ENCODE assay signal across 14 cellular contexts in genomic region chr6:138931660-138932059, GRCh38. TPM values are rescaled to one million over a fixed set of nuclear protein-coding genes. Genes with fewer than 3 reads are reported as not detected.
A peak's percentile ranks its signal among the peaks of the same experiment; 100 is the strongest.
DNase-seq lines count a peak whose midpoint lies in the region; ATAC-seq and TF ChIP-seq lines count a peak whose summit lies in the region.
"Had no signal": no experiment of that assay in that cellular context is flagged by ENCODE, and none has a peak within 500 bp of the region (broad histone marks: within the 10 kb centered on the region; RNA-seq: fewer than 3 reads in every experiment).

No MANE protein-coding gene starts in this region.

- H3K27me3 Mint-ChIP-seq in T-helper 17 cell (no peaks in the 10 kb centered on the region), mesothelial cell of epicardium (ENCODE audit: low read depth) (no peaks in the 10 kb centered on the region)
- H3K27me3 Mint-ChIP-seq: CD4-positive, CD25-positive, alpha-beta regulatory T cell had no signal

- CTCF ChIA-PET in GM10248 (lab: Yijun Ruan, JAX) = interaction anchor here (1.2 to 5.9 kb wide), 5 partner anchors 11 to 49 kb away, joined by 3 to 23 read pairs (median 4); no protein-coding TSS in a partner anchor

- peak overlapping the region; percentile 72 for H3K27ac Mint-ChIP-seq in T-helper 17 cell
- H3K27ac Mint-ChIP-seq in mesothelial cell of epicardium = peak overlapping the region; percentile 16
- H3K27ac Mint-ChIP-seq: CD4-positive, CD25-positive, alpha-beta regulatory T cell had no signal

- DNase-seq in GM10248 (ENCODE audit: extremely low spot score) (peak; percentile 16), T-helper 17 cell (no peak), mesothelial cell of epicardium (ENCODE audit: low spot score in 2 of 2, unreplicated experiment in 2 of 2) (no peak), superior temporal gyrus (ENCODE audit: extremely low spot score) (no peak), hepatic stellate cell (ENCODE audit: low spot score) (no peak), mucosa of descending colon (no peak)
- DNase-seq: 8988T; AML-193; CD4-positive, CD25-positive, alpha-beta regulatory T cell; DMS 273 treated with DMSO at 0.1 percent for 48 hours had no signal

- no peaks in the 10 kb centered on the region for H3K4me1 ChIP-seq in mucosa of descending colon (ENCODE audit: low read depth)
- H3K4me1 ChIP-seq: BLaER1 treated with 17β-estradiol and CSF1 and Interleukin-3, amounts not matched to agents 10 nM and 100 nM had no signal

- POLR2A ChIA-PET in GM10248 (lab: Yijun Ruan, JAX) = interaction anchor here (0.6 kb wide), 1 partner anchor 10 kb away, joined by 5 read pairs; no protein-coding TSS in a partner anchor

- peaks cover 5% of the 10 kb centered on the region for H3K9me3 Mint-ChIP-seq in mesothelial cell of epicardium

- TF ChIP-seq CTCF in GM10248 (IDR thresholded peaks at IDR 0.05; ENCODE audit: control extremely low read depth, extremely low read depth, low read depth, missing control alignments) (no peak), mesothelial cell of epicardium (IDR thresholded peaks at IDR 0.05; ENCODE audit: unreplicated experiment) (no peak), mucosa of descending colon (IDR thresholded peaks at IDR 0.05) (no peak)

- H3K36me3 Mint-ChIP-seq in T-helper 17 cell (ENCODE audit: low read depth) (no peaks in the 10 kb centered on the region), mesothelial cell of epicardium (peaks cover 32% of the 10 kb centered on the region)

- H3K9me3 ChIP-seq in T-helper 17 cell (ENCODE audit: control insufficient read depth, low read length, poor library complexity, severe bottlenecking) (no peaks in the 10 kb centered on the region), mucosa of descending colon (no peaks in the 10 kb centered on the region)

- no peak overlapping the region for H3K4me3 ChIP-seq in mucosa of descending colon
- H3K4me3 ChIP-seq: BLaER1 treated with 17β-estradiol and CSF1 and Interleukin-3, amounts not matched to agents 10 nM and 100 nM had no signal

- H3K36me3 ChIP-seq in mucosa of descending colon (ENCODE audit: low read depth) = no peaks in the 10 kb centered on the region

- intact Hi-C loops in mucosa of descending colon (cut with DNase I, micrococcal nuclease) = no loop called here

- H3K4me1 Mint-ChIP-seq in T-helper 17 cell (peaks cover 2% of the 10 kb centered on the region), mesothelial cell of epicardium (peaks cover 4% of the 10 kb centered on the region)

- H3K4me3 Mint-ChIP-seq in T-helper 17 cell (no peak overlapping the region), mesothelial cell of epicardium (no peak overlapping the region)
- H3K4me3 Mint-ChIP-seq: CD4-positive, CD25-positive, alpha-beta regulatory T cell had no signal

- peak; percentile 60 for ATAC-seq in GM21786 (IDR thresholded peaks at IDR 0.05; ENCODE audit: unreplicated experiment)
- no peak for ATAC-seq in T-helper 17 cell
- no peak for ATAC-seq in HG03565 (IDR thresholded peaks at IDR 0.05; ENCODE audit: unreplicated experiment)
- ATAC-seq in mucosa of descending colon = no peak
- ATAC-seq: HCT116 had no signal

RNA-seq across cellular contexts. Expression of gene REPS1, which starts 56.4 kb away (rescaled TPM):
- total RNA-seq in T-helper 17 cell (10 to 100 TPM; 73.4 to 88.6 TPM), mesothelial cell of epicardium (85.6 to 95.4 TPM (median 89.4 TPM) in 3 replicates), mucosa of descending colon (10 to 100 TPM; 31.4 to 42.4 (median 33.6) TPM)
